ENCODE assay signal across 20 cellular contexts in the genomic region with DNA sequence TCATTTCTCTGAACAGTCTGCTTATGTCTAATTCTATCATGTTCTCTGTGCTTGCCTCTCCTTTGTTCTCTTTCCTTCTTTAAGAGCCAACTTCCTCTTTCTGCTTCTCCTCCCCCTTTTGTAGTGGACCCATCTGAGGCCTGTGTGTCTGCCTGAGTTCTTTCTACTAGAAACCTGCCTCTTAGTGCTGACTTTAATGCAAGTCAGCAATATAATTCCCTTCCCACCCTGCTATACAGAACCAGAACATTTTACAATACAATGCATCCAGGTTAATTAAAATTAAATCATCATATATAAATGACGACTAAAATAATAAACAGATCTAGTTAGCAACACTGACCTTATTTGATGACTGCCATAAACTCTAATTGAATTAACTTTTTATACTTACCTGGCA.
DNase-seq lines count a peak whose midpoint lies in the region; ATAC-seq, FAIRE-seq and TF ChIP-seq lines count a peak whose summit lies in the region.
"Had no signal": no experiment of that assay in that cellular context is flagged by ENCODE, and none has a peak within 500 bp of the region (broad histone marks: within the 10 kb centered on the region; RNA-seq: fewer than 3 reads in every experiment).

No MANE protein-coding gene starts in this region.

- no peak for FAIRE-seq in HepG2 (lab: Jason Lieb, UNC)
- FAIRE-seq: A204.1, G401.6, GM12892 had no signal

- WGBS in HepG2 (ENCODE audit: low lambda C conversion rate), result 0% methylated on average over 1 of the region's 1 CpG
- WGBS in right lobe of liver (ENCODE audit: insufficient coverage, low coverage, low lambda C conversion rate, missing lambda C conversion rate), result 53% methylated on average over 1 of the region's 1 CpG
- 36 to 72% methylated on average over 1 of the region's 1 CpG for WGBS in gastroesophageal sphincter (ENCODE audit: low coverage in 1 of 2), 2 donors

- H2AFZ ChIP-seq in HepG2 (ENCODE audit: low read length), result no peak overlapping the region

- no peak overlapping the region for H3K4me3 ChIP-seq in HepG2 (replicated peaks in 1 of 3; ENCODE audit: insufficient read depth in 1 of 3, low read depth in 2 of 3, low read length in 3 of 3)
- H3K4me3 ChIP-seq in right lobe of liver, result no peak overlapping the region
- no peak overlapping the region for H3K4me3 ChIP-seq in gastroesophageal sphincter
- H3K4me3 ChIP-seq: BLaER1 treated with 17β-estradiol and CSF1 and Interleukin-3, amounts not matched to agents 10 nM and 100 nM; HAP-1; MG63 had no signal

- POLR2A ChIA-PET in HepG2 (lab: Yijun Ruan, JAX), result no interaction called here

- no peaks in the 10 kb centered on the region for H3K4me1 Mint-ChIP-seq in activated T-cell treated with anti-CD3 and anti-CD28 coated beads, Interleukin-2, amount 50 U/mL, for 24 hours (ENCODE audit: low read depth)

- no peaks in the 10 kb centered on the region for H3K79me2 ChIP-seq in HepG2 (ENCODE audit: insufficient read depth, low read length)

- DNase-seq in HepG2 (ENCODE audit: low spot score), result no peak
- no peak for DNase-seq in right lobe of liver
- DNase-seq in OCI-M1 (lab: John Stamatoyannopoulos, UW), result peak; percentile 41
- DNase-seq in activated T-cell treated with anti-CD3 and anti-CD28 coated beads, Interleukin-2, amount 50 U/mL, for 24 hours, result no peak
- DNase-seq in NCI-H1048 (lab: John Stamatoyannopoulos, UW), result no peak
- DNase-seq: DND-41, MG63, NCI-H1417 treated with DMSO at 0.1 percent for 48 hours, NCI-H2029 treated with DMSO at 0.1 percent for 48 hours, NCI-H510A treated with DMSO at 0.1 percent for 48 hours, SHP77 treated with DMSO at 0.1 percent for 48 hours, SW 1271 had no signal

- intact Hi-C loops in HepG2 (cut with micrococcal nuclease; ENCODE audit: unreplicated experiment), result no loop called here
- intact Hi-C loops in right lobe of liver (cut with DNase I), result no loop called here

- in situ Hi-C loops in HepG2 (cut with HindIII; ENCODE audit: extremely low pct_ligation_motif_present, low pct_unique_long_range_greater_than_20kb), result no loop called here

- no peak overlapping the region for H3K4me2 ChIP-seq in HepG2 (ENCODE audit: low read depth, low read length)
- H3K4me2 ChIP-seq: BLaER1 treated with 17β-estradiol and CSF1 and Interleukin-3, amounts not matched to agents 10 nM and 100 nM had no signal

- H3K9ac ChIP-seq in HepG2 (ENCODE audit: insufficient read depth, low read depth, low read length), result no peak overlapping the region
- H3K9ac ChIP-seq: BLaER1 treated with 17β-estradiol and CSF1 and Interleukin-3, amounts not matched to agents 10 nM and 100 nM had no signal

- TF ChIP-seq POLR2A in HepG2 (IDR thresholded peaks at IDR 0.05; ENCODE audit: insufficient read depth in 1 of 2, low read depth in 2 of 2, low read length in 2 of 2) (no peak), right lobe of liver (IDR thresholded peaks at IDR 0.05) (no peak), gastroesophageal sphincter (IDR thresholded peaks at IDR 0.05) (no peak)

- H3K4me1 ChIP-seq in HepG2 (ENCODE audit: insufficient read depth, low read length), result no peaks in the 10 kb centered on the region
- H3K4me1 ChIP-seq in right lobe of liver, result no peaks in the 10 kb centered on the region
- peaks cover 7 to 37% (median 15%) of the 10 kb centered on the region in 3 donors for H3K4me1 ChIP-seq in gastroesophageal sphincter
- H3K4me1 ChIP-seq: HAP-1 had no signal

- TF ChIP-seq CTCF in HepG2 (CRISPR knock-in tag; IDR thresholded peaks at IDR 0.05), result no peak
- TF ChIP-seq CTCF in right lobe of liver (IDR thresholded peaks at IDR 0.05), result no peak
- no peak for TF ChIP-seq CTCF in gastroesophageal sphincter (IDR thresholded peaks at IDR 0.05)

- H3K27ac ChIP-seq in HepG2 (ENCODE audit: extremely low read length, insufficient read depth, low read length) (no peak overlapping the region), right lobe of liver (no peak overlapping the region), gastroesophageal sphincter (peak overlapping the region; percentile 53 to 66 (median 59))
- H3K27ac ChIP-seq: BLaER1 treated with 17β-estradiol and CSF1 and Interleukin-3, amounts not matched to agents 10 nM and 100 nM had no signal

- H3K9me3 Mint-ChIP-seq in activated T-cell treated with anti-CD3 and anti-CD28 coated beads, Interleukin-2, amount 50 U/mL, for 24 hours, result no peaks in the 10 kb centered on the region

- CTCF ChIA-PET in HepG2 (lab: Yijun Ruan, JAX; ENCODE audit: low intra/inter-chr PET ratio, low total read pairs), result no interaction called here

- H3K36me3 Mint-ChIP-seq in activated T-cell treated with anti-CD3 and anti-CD28 coated beads, Interleukin-2, amount 50 U/mL, for 24 hours (ENCODE audit: low read depth), result no peaks in the 10 kb centered on the region

- no peak for TF ChIP-seq RAD21 in HepG2 (CRISPR knock-in tag; IDR thresholded peaks at IDR 0.05)

- TF ChIP-seq EP300 in HepG2 (IDR thresholded peaks at IDR 0.05; ENCODE audit: low read depth in 2 of 2, low read length in 2 of 2) (no peak), HepG2 (CRISPR knock-in tag; IDR thresholded peaks at IDR 0.05; ENCODE audit: borderline replicate concordance) (no peak), gastroesophageal sphincter (IDR thresholded peaks at IDR 0.05) (no peak)

- H3K9me3 ChIP-seq in HepG2 (ENCODE audit: low read length) (no peaks in the 10 kb centered on the region), right lobe of liver (no peaks in the 10 kb centered on the region), gastroesophageal sphincter (no peaks in the 10 kb centered on the region)
- H3K9me3 ChIP-seq: HAP-1, MG63 had no signal

- no peak overlapping the region for H3K27ac Mint-ChIP-seq in activated T-cell treated with anti-CD3 and anti-CD28 coated beads, Interleukin-2, amount 50 U/mL, for 24 hours

- H3K4me3 Mint-ChIP-seq in activated T-cell treated with anti-CD3 and anti-CD28 coated beads, Interleukin-2, amount 50 U/mL, for 24 hours, result no peak overlapping the region

- peaks cover 31% of the 10 kb centered on the region for H3K27me3 Mint-ChIP-seq in activated T-cell treated with anti-CD3 and anti-CD28 coated beads, Interleukin-2, amount 50 U/mL, for 24 hours

- no TSS peak for BruUV-seq in HepG2 (replicated peaks; lab: Mats Ljungman, UMichigan)

- no peaks in the 10 kb centered on the region for H4K20me1 ChIP-seq in HepG2 (ENCODE audit: insufficient read depth, low read length)
- H4K20me1 ChIP-seq: BLaER1 treated with 17β-estradiol and CSF1 and Interleukin-3, amounts not matched to agents 10 nM and 100 nM had no signal

- H3K27me3 ChIP-seq in HepG2 (ENCODE audit: control insufficient read depth in 1 of 2, insufficient read depth in 2 of 2, low read length in 2 of 2), result peaks cover 0 to 10% of the 10 kb centered on the region in 2 experiments; a peak in 2 of 5 replicates
- H3K27me3 ChIP-seq in right lobe of liver, result no peaks in the 10 kb centered on the region
- H3K27me3 ChIP-seq in gastroesophageal sphincter, result no peaks in the 10 kb centered on the region
- H3K27me3 ChIP-seq: BLaER1 treated with 17β-estradiol and CSF1 and Interleukin-3, amounts not matched to agents 10 nM and 100 nM; MG63 had no signal

- no peaks in the 10 kb centered on the region for H3K36me3 ChIP-seq in HepG2 (replicated peaks in 1 of 2; ENCODE audit: control insufficient read depth in 1 of 2, insufficient read depth in 2 of 2, low read length in 2 of 2)
- no peaks in the 10 kb centered on the region for H3K36me3 ChIP-seq in right lobe of liver
- no peaks in the 10 kb centered on the region for H3K36me3 ChIP-seq in gastroesophageal sphincter
- H3K36me3 ChIP-seq: BLaER1 treated with 17β-estradiol and CSF1 and Interleukin-3, amounts not matched to agents 10 nM and 100 nM; HAP-1; MG63 had no signal

- ATAC-seq in HepG2 (no peak), right lobe of liver (no peak), gastroesophageal sphincter (no peak), HG03342 (IDR thresholded peaks at IDR 0.05; ENCODE audit: unreplicated experiment) (no peak), HG03521 (IDR thresholded peaks at IDR 0.05; ENCODE audit: unreplicated experiment) (no peak)

TF ChIP-seq in HepG2, 621 proteins besides CTCF, POLR2A, EP300 and RAD21:
- no peak for TF ChIP-seq ZNF616 (CRISPR knock-in tag; IDR thresholded peaks at IDR 0.05; ENCODE audit: low read depth)
- peak; percentile 79 to 81 for TF ChIP-seq MAFK (conservative IDR thresholded peaks at IDR 0.05 in 1 of 2, IDR thresholded peaks at IDR 0.05 in 1 of 2; ENCODE audit: low read length in 2 of 2)
- TF ChIP-seq MAFF (IDR thresholded peaks at IDR 0.05; ENCODE audit: low read depth, low read length), result peak; percentile 87

Comparison
In these comparisons a context has a peak if more than half of its experiments do, and no peak if none do; other contexts are left out.
1. H3K27ac ChIP-seq: peak in gastroesophageal sphincter (4 of 4); none in HepG2 (single experiment) and right lobe of liver (0 of 3).